Comparison of ENCODE assay signal across 8 cellular contexts in genomic region chr15:51982013-51982769, GRCh38. TPM values are rescaled to one million over a fixed set of nuclear protein-coding genes. Genes with fewer than 3 reads are reported as not detected.
DNase-seq lines count a peak whose midpoint lies in the region; TF ChIP-seq lines count a peak whose summit lies in the region.

No MANE protein-coding gene starts in this region.

- no peaks in the 10 kb centered on the region for H3K36me3 Mint-ChIP-seq in MCF 10A (ENCODE audit: insufficient read depth, unreplicated experiment)

- H3K36me3 ChIP-seq in MG63: no peaks in the 10 kb centered on the region
- no peaks in the 10 kb centered on the region for H3K36me3 ChIP-seq in kidney epithelial cell (ENCODE audit: control insufficient read depth, insufficient read depth, low read length)

- peak overlapping the region; percentile 77 for H3K27ac Mint-ChIP-seq in MCF 10A (ENCODE audit: low read depth, unreplicated experiment)

- intact Hi-C loops in MCF 10A (cut with micrococcal nuclease): loop anchor here (1.0 to 5.0 kb wide), 5 partner anchors 37 to 755 kb away; partner anchors contain the start of gene MAPK6

- no peaks in the 10 kb centered on the region for H3K9me3 Mint-ChIP-seq in MCF 10A (ENCODE audit: unreplicated experiment)

- POLR2A ChIA-PET in HEK293T (lab: Yijun Ruan, JAX) (interaction anchor here (1.8 kb wide), 1 partner anchor 10 kb away, joined by 18 read pairs; the partner anchor contains the start of gene LEO1), MCF 10A (lab: Yijun Ruan, JAX) (interaction anchor here (0.7 to 3.5 kb wide), 17 partner anchors 11 to 197 kb away, joined by 3 to 38 read pairs (median 5); partner anchors contain the start of gene LEO1)

- no peaks in the 10 kb centered on the region for H3K27me3 Mint-ChIP-seq in MCF 10A (ENCODE audit: insufficient read depth, unreplicated experiment)

- no TSS peak for BruUV-seq in MCF 10A (replicated peaks; lab: Mats Ljungman, UMichigan)

- CTCF ChIA-PET in HEK293T (lab: Yijun Ruan, JAX): no interaction called here
- CTCF ChIA-PET in MCF 10A (lab: Yijun Ruan, JAX): interaction anchor here (0.6 to 2.4 kb wide), 11 partner anchors 16 to 718 kb away, joined by 3 to 18 read pairs (median 4); no protein-coding TSS in a partner anchor

- DNase-seq in activated gamma-delta T cell treated with anti-CD3 and anti-CD28 coated beads, Interleukin-2, amount 50 U/mL, for 16 hours (ENCODE audit: low read depth): peak; percentile 7
- DNase-seq in activated gamma-delta T cell treated with Interleukin-2 at 50 U/mL for 16 hours (no peak), HEK293T (ENCODE audit: extremely low spot score) (peak; percentile 16), MG63 (peak; percentile 73), SW480 (ENCODE audit: low spot score) (peak; percentile 71), MCF 10A (ENCODE audit: unreplicated experiment) (peak; percentile 78), kidney epithelial cell (ENCODE audit: low read depth) (no peak)
- DNase-seq in stimulated activated CD4-positive, alpha-beta T cell treated with anti-CD3 and anti-CD28 coated beads, Interleukin-4, amount 100 ng/mL, for 24 hours: peak; percentile 48

- H3K9me3 ChIP-seq in MG63: no peaks in the 10 kb centered on the region

- H3K4me3 ChIP-seq in MG63 (peak overlapping the region; percentile 26), kidney epithelial cell (ENCODE audit: low read depth, low read length) (no peak overlapping the region)

- peak overlapping the region; percentile 31 for H3K4me3 Mint-ChIP-seq in MCF 10A (ENCODE audit: unreplicated experiment)

- peaks cover 12% of the 10 kb centered on the region for H3K4me1 Mint-ChIP-seq in MCF 10A (ENCODE audit: insufficient read depth, unreplicated experiment)

- H3K27me3 ChIP-seq in MG63 (no peaks in the 10 kb centered on the region), kidney epithelial cell (ENCODE audit: control insufficient read depth, insufficient read depth, low read length) (no peaks in the 10 kb centered on the region)

- TF ChIP-seq CTCF in MCF 10A (IDR thresholded peaks at IDR 0.05; ENCODE audit: unreplicated experiment) (peak; percentile 82), kidney epithelial cell (IDR thresholded peaks at IDR 0.05; ENCODE audit: insufficient read depth, low read length, poor library complexity, severe bottlenecking) (peak; percentile 41)

TF ChIP-seq in HEK293T, 16 proteins besides CTCF, POLR2A, EP300 and RAD21:
- TF ChIP-seq L3MBTL2 (conservative IDR thresholded peaks at IDR 0.05) (no peak), HDGF (IDR thresholded peaks at IDR 0.05; ENCODE audit: borderline replicate concordance) (no peak), ARNT (IDR thresholded peaks at IDR 0.05) (no peak), ELF4 (IDR thresholded peaks at IDR 0.05) (no peak), ZNF384 (IDR thresholded peaks at IDR 0.05) (no peak), SUZ12 (IDR thresholded peaks at IDR 0.05) (no peak)

RNA-seq across cellular contexts. Expression of gene LEO1, which starts 10.6 kb away (rescaled TPM):
- 30.5 and 42.9 TPM in 2 replicates for total RNA-seq in MG63 (2014; rRNA removed; shearing (Covaris generic); ENCODE audit: low replicate concordance)
- total RNA-seq in MCF 10A (2022) (24.2 and 29.3 TPM in 2 replicates), kidney epithelial cell (17.0 and 19.9 TPM in 2 replicates)

RNA-seq across cellular contexts. Expression of gene MAPK6, which starts 36.8 kb away (rescaled TPM):
- total RNA-seq in MG63 (2014; rRNA removed; shearing (Covaris generic); ENCODE audit: low replicate concordance): 36.3 and 67.2 TPM in 2 replicates
- 106 and 114 TPM in 2 replicates for total RNA-seq in MCF 10A (2022)
- 56.4 and 67.2 TPM in 2 replicates for total RNA-seq in kidney epithelial cell

Comparison
In these comparisons a context has a peak if more than half of its experiments do, and no peak if none do; other contexts are left out.
1. DNase-seq: peak in activated gamma-delta T cell treated with anti-CD3 and anti-CD28 coated beads, Interleukin-2, amount 50 U/mL, for 16 hours (single experiment), HEK293T (single experiment), MG63 (single experiment), SW480 (single experiment), MCF 10A (single experiment) and stimulated activated CD4-positive, alpha-beta T cell treated with anti-CD3 and anti-CD28 coated beads, Interleukin-4, amount 100 ng/mL, for 24 hours (single experiment); none in activated gamma-delta T cell treated with Interleukin-2 at 50 U/mL for 16 hours (single experiment) and kidney epithelial cell (single experiment).